In the genomic region with DNA sequence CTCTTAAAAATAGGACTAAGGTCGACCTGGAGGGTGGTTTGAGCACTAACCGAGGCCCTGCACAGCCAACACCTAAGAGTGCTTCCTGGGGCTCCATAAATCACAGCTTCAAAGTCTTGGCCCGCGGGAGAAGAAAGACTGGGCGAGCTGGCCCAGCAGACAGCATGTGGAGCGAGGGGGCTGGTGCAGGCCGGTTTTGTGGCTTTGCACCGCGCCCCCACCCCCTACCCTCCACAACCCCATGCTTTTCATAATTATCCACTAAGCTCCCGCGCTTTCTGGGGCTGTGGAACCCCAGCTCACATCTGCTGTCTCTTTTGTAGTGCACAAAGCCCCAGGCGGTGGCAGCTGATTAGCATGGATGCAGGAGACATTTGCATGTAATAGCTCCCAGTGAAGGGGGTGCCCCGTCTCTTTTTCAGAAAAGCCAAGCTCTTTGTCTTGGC, we compare ENCODE assay signal across 1 cellular context.
TF ChIP-seq lines count a peak whose summit lies in the region.

No MANE protein-coding gene starts in this region.

TF ChIP-seq in GM23338, 12 proteins besides CTCF, POLR2A, EP300 and RAD21 (continued from another document):
- TF ChIP-seq, protein P1, sequence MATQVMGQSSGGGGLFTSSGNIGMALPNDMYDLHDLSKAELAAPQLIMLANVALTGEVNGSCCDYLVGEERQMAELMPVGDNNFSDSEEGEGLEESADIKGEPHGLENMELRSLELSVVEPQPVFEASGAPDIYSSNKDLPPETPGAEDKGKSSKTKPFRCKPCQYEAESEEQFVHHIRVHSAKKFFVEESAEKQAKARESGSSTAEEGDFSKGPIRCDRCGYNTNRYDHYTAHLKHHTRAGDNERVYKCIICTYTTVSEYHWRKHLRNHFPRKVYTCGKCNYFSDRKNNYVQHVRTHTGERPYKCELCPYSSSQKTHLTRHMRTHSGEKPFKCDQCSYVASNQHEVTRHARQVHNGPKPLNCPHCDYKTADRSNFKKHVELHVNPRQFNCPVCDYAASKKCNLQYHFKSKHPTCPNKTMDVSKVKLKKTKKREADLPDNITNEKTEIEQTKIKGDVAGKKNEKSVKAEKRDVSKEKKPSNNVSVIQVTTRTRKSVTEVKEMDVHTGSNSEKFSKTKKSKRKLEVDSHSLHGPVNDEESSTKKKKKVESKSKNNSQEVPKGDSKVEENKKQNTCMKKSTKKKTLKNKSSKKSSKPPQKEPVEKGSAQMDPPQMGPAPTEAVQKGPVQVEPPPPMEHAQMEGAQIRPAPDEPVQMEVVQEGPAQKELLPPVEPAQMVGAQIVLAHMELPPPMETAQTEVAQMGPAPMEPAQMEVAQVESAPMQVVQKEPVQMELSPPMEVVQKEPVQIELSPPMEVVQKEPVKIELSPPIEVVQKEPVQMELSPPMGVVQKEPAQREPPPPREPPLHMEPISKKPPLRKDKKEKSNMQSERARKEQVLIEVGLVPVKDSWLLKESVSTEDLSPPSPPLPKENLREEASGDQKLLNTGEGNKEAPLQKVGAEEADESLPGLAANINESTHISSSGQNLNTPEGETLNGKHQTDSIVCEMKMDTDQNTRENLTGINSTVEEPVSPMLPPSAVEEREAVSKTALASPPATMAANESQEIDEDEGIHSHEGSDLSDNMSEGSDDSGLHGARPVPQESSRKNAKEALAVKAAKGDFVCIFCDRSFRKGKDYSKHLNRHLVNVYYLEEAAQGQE (IDR thresholded peaks at IDR 0.05; ENCODE audit: unreplicated experiment), result no peak
- TF ChIP-seq EZH2phosphoT487 (IDR thresholded peaks at IDR 0.05; ENCODE audit: unreplicated experiment) (no peak), JUNB (IDR thresholded peaks at IDR 0.05; ENCODE audit: unreplicated experiment) (no peak), ZNF114 (CRISPR knock-in tag; IDR thresholded peaks at IDR 0.05) (no peak), EZH2 (IDR thresholded peaks at IDR 0.05; ENCODE audit: low read depth, unreplicated experiment) (no peak), ZNF331 (CRISPR knock-in tag; IDR thresholded peaks at IDR 0.05; ENCODE audit: low read depth) (no peak), ZNF462 (CRISPR knock-in tag; IDR thresholded peaks at IDR 0.05) (no peak), POLR2AphosphoS5 (IDR thresholded peaks at IDR 0.05; ENCODE audit: low read depth) (no peak)
- TF ChIP-seq, protein P2, sequence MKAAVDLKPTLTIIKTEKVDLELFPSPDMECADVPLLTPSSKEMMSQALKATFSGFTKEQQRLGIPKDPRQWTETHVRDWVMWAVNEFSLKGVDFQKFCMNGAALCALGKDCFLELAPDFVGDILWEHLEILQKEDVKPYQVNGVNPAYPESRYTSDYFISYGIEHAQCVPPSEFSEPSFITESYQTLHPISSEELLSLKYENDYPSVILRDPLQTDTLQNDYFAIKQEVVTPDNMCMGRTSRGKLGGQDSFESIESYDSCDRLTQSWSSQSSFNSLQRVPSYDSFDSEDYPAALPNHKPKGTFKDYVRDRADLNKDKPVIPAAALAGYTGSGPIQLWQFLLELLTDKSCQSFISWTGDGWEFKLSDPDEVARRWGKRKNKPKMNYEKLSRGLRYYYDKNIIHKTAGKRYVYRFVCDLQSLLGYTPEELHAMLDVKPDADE (IDR thresholded peaks at IDR 0.05), result no peak
